ENCODE assay signal across 8 cellular contexts in genomic region chr1:156893048-156893953, GRCh38. TPM values are rescaled to one million over a fixed set of nuclear protein-coding genes. Genes with fewer than 3 reads are reported as not detected.
DNase-seq lines count a peak whose midpoint lies in the region; ATAC-seq and TF ChIP-seq lines count a peak whose summit lies in the region.

Gene PEAR1 (plus strand): TSS chr1:156893718. CDS start chr1:156903927, 10,209 bp downstream.

- DNase-seq in AG04449 (ENCODE audit: low read depth, low spot score) (no peak), T-helper 17 cell (no peak), esophagus muscularis mucosa (ENCODE audit: extremely low spot score) (no peak), SK-N-DZ (ENCODE audit: low spot score) (no peak), NCI-H2171 treated with DMSO at 0.1 percent for 48 hours (lab: John Stamatoyannopoulos, UW) (no peak), HT-29 (ENCODE audit: low spot score) (no peak), C1 segment of cervical spinal cord (lab: John Stamatoyannopoulos, UW) (no peak)
- DNase-seq in naive thymus-derived CD4-positive, alpha-beta T cell, result peak in 1 of 9 donors; percentile 10

- H3K27me3 Mint-ChIP-seq in T-helper 17 cell, result peaks cover 57% of the 10 kb centered on the region
- peaks cover 22 to 51% (median 42%) of the 10 kb centered on the region in 5 donors for H3K27me3 Mint-ChIP-seq in naive thymus-derived CD4-positive, alpha-beta T cell

- no peak for TF ChIP-seq POLR2A in esophagus muscularis mucosa (IDR thresholded peaks at IDR 0.05; ENCODE audit: low read depth)

- intact Hi-C loops in esophagus muscularis mucosa (cut with DNase I), result no loop called here
- intact Hi-C loops in naive thymus-derived CD4-positive, alpha-beta T cell (cut with micrococcal nuclease), result loop anchor here in 1 of 2 donors (2.0 kb wide), 1 partner anchor 68 kb away; no protein-coding TSS in a partner anchor

- CTCF ChIA-PET in AG04449 (lab: Yijun Ruan, JAX), result interaction anchor here (0.8 to 23.6 kb wide), 19 partner anchors 8 to 234 kb away, joined by 3 to 678 read pairs (median 45); partner anchors contain the start of genes INSRR, ISG20L2, LRRC71 and METTL25B
- CTCF ChIA-PET in naive thymus-derived CD4-positive, alpha-beta T cell (lab: Charles Lee), result interaction anchor here (0.7 to 2.7 kb wide), 4 partner anchors 22 to 165 kb away, joined by 3 to 14 read pairs (median 6); partner anchors contain the start of genes ISG20L2 and METTL25B

- H3K4me3 ChIP-seq in AG04449 (ENCODE audit: low read depth, low read length) (peak within 1 kb of the TSS; percentile 72), esophagus muscularis mucosa (peak within 1 kb of the TSS; percentile 52 to 66 (median 55))
- peak within 1 kb of the TSS; percentile 41 for H3K4me3 ChIP-seq in naive thymus-derived CD4-positive, alpha-beta T cell (ENCODE audit: low read length)

- peak within 1 kb of the TSS; percentile 80 to 91 (median 85) for H3K27ac ChIP-seq in esophagus muscularis mucosa (replicated peaks in 1 of 4)
- H3K27ac ChIP-seq in naive thymus-derived CD4-positive, alpha-beta T cell (ENCODE audit: low read depth, low read length), result no peak within 1 kb of the TSS

- H3K9me3 ChIP-seq in T-helper 17 cell (ENCODE audit: control insufficient read depth, low read length, poor library complexity, severe bottlenecking) (no peaks in the 10 kb centered on the region), esophagus muscularis mucosa (no peaks in the 10 kb centered on the region)
- no peaks in the 10 kb centered on the region for H3K9me3 ChIP-seq in naive thymus-derived CD4-positive, alpha-beta T cell (ENCODE audit: control insufficient read depth in 2 of 3, low read length in 3 of 3)

- H3K27ac Mint-ChIP-seq in T-helper 17 cell, result no peak within 1 kb of the TSS
- peak within 1 kb of the TSS in 1 of 9 donors; percentile 25 for H3K27ac Mint-ChIP-seq in naive thymus-derived CD4-positive, alpha-beta T cell

- H3K9me3 Mint-ChIP-seq in naive thymus-derived CD4-positive, alpha-beta T cell, result no peaks in the 10 kb centered on the region

- no peaks in the 10 kb centered on the region for H3K36me3 ChIP-seq in esophagus muscularis mucosa
- no peaks in the 10 kb centered on the region for H3K36me3 ChIP-seq in naive thymus-derived CD4-positive, alpha-beta T cell (ENCODE audit: control insufficient read depth in 2 of 3, insufficient read depth in 3 of 3, low read length in 3 of 3)

- TF ChIP-seq EP300 in esophagus muscularis mucosa (IDR thresholded peaks at IDR 0.05), result no peak

- peak within 1 kb of the TSS; percentile 80 for H3K4me3 Mint-ChIP-seq in T-helper 17 cell
- H3K4me3 Mint-ChIP-seq in naive thymus-derived CD4-positive, alpha-beta T cell, result peak within 1 kb of the TSS; percentile 68 to 84 (median 75)

- peaks cover 28% of the 10 kb centered on the region for H3K4me1 Mint-ChIP-seq in T-helper 17 cell
- H3K4me1 Mint-ChIP-seq in naive thymus-derived CD4-positive, alpha-beta T cell, result peaks cover 13 to 34% (median 21%) of the 10 kb centered on the region in 7 donors

- H3K4me1 ChIP-seq in esophagus muscularis mucosa, result peaks cover 32 to 59% (median 57%) of the 10 kb centered on the region in 4 donors
- peaks cover 0 to 8% of the 10 kb centered on the region in 2 donors for H3K4me1 ChIP-seq in naive thymus-derived CD4-positive, alpha-beta T cell (ENCODE audit: control insufficient read depth in 2 of 2, insufficient read depth in 2 of 2, low read length in 2 of 2)

- no peak for ATAC-seq in T-helper 17 cell
- ATAC-seq in naive thymus-derived CD4-positive, alpha-beta T cell, result no peak

- TF ChIP-seq CTCF in AG04449 (IDR thresholded peaks at IDR 0.05; ENCODE audit: insufficient read depth, low read length, missing control alignments) (peak; percentile 8), esophagus muscularis mucosa (IDR thresholded peaks at IDR 0.05) (no peak)

- POLR2A ChIA-PET in AG04449 (lab: Yijun Ruan, JAX), result interaction anchor here (0.7 to 1.4 kb wide), 2 partner anchors 27 to 29 kb away, joined by 3 read pairs; no protein-coding TSS in a partner anchor
- POLR2A ChIA-PET in naive thymus-derived CD4-positive, alpha-beta T cell (lab: Charles Lee), result interaction anchor here (1.1 kb wide), 1 partner anchor 74 kb away, joined by 3 read pairs; no protein-coding TSS in a partner anchor

- WGBS in esophagus muscularis mucosa, result 22% methylated on average over 37 of the region's 60 CpGs

- H3K27me3 ChIP-seq in esophagus muscularis mucosa, result peaks cover 0 to 64% (median 19%) of the 10 kb centered on the region in 4 donors
- H3K27me3 ChIP-seq in naive thymus-derived CD4-positive, alpha-beta T cell (ENCODE audit: control insufficient read depth in 2 of 2, insufficient read depth in 2 of 2, low read length in 2 of 2), result peaks cover 8 to 11% of the 10 kb centered on the region in 2 donors

- peaks cover 4% of the 10 kb centered on the region for H3K36me3 Mint-ChIP-seq in T-helper 17 cell (ENCODE audit: low read depth)
- no peaks in the 10 kb centered on the region for H3K36me3 Mint-ChIP-seq in naive thymus-derived CD4-positive, alpha-beta T cell

RNA-seq across cellular contexts. Expression of gene PEAR1, which starts in this region (rescaled TPM):
- total RNA-seq in T-helper 17 cell, result 10 to 100 TPM in 1 of 2 donors, under 1 TPM in 1; 0.42 to 17.7 TPM
- total RNA-seq in esophagus muscularis mucosa, result 10 to 100 TPM in 2 of 4 donors, 1 to 10 TPM in 2; 6.1 to 13.6 (median 10.9) TPM
- total RNA-seq in naive thymus-derived CD4-positive, alpha-beta T cell, result under 1 TPM; 0.19 to 0.88 (median 0.30) TPM
- 1 to 10 TPM in 1 of 2 donors, under 1 TPM in 1; 0.82 to 1.2 TPM for polyA plus RNA-seq in naive thymus-derived CD4-positive, alpha-beta T cell
- 0.31 and 2.4 TPM in 2 replicates for polyA plus RNA-seq in SK-N-DZ (2014; cell fraction: cytosol; rRNA removed)
- polyA plus RNA-seq in SK-N-DZ (2014; cell fraction: nucleus; rRNA removed), result 3.7 and 4.1 TPM in 2 replicates
- total RNA-seq in HT-29 (2014; rRNA removed; shearing (Covaris generic)), result 1.2 and 1.4 TPM in 2 replicates
